In genomic region chr10:15860692-15861201, GRCh38 we compare ENCODE assay signal across 8 cellular contexts. TPM values are rescaled to one million over a fixed set of nuclear protein-coding genes. Genes with fewer than 3 reads are reported as not detected.
DNase-seq lines count a peak whose midpoint lies in the region; ATAC-seq and TF ChIP-seq lines count a peak whose summit lies in the region.

No MANE protein-coding gene starts in this region.

- DNase-seq in activated T-cell treated with anti-CD3 and anti-CD28 coated beads, Interleukin-2, amount 50 U/mL, for 4 hours = no peak
- no peak for DNase-seq in activated T-cell treated with anti-CD3 and anti-CD28 coated beads, Interleukin-2, amount 50 U/mL, for 48 hours
- DNase-seq in astrocyte of the cerebellum (ENCODE audit: low read depth) = no peak
- no peak for DNase-seq in lower leg skin (ENCODE audit: low spot score in 2 of 2)
- no peak for DNase-seq in transverse colon
- DNase-seq in SKM-1 (lab: John Stamatoyannopoulos, UW; ENCODE audit: unreplicated experiment) = no peak
- DNase-seq in NK-92 (lab: John Stamatoyannopoulos, UW; ENCODE audit: unreplicated experiment) = no peak

- H3K27me3 ChIP-seq in transverse colon = peaks cover 38% of the 10 kb centered on the region

- no peaks in the 10 kb centered on the region for H3K36me3 ChIP-seq in transverse colon

- H3K4me3 ChIP-seq in astrocyte of the cerebellum (ENCODE audit: low read depth, low read length) (peak overlapping the region; percentile 91), lower leg skin (ENCODE audit: low read depth, poor library complexity, severe bottlenecking) (peak overlapping the region; percentile 87), transverse colon (peak overlapping the region; percentile 73 to 92 (median 84))

- H3K4me3 Mint-ChIP-seq in activated T-cell treated with anti-CD3 and anti-CD28 coated beads, Interleukin-2, amount 50 U/mL, for 4 hours = peak overlapping the region; percentile 99

- no peaks in the 10 kb centered on the region for H3K9me3 ChIP-seq in transverse colon

- TF ChIP-seq EP300 in transverse colon (IDR thresholded peaks at IDR 0.05; ENCODE audit: low read depth) = no peak

- TF ChIP-seq POLR2A in lower leg skin (IDR thresholded peaks at IDR 0.05) = no peak
- TF ChIP-seq POLR2A in transverse colon (IDR thresholded peaks at IDR 0.05) = no peak

- no peaks in the 10 kb centered on the region for H3K9me3 Mint-ChIP-seq in activated T-cell treated with anti-CD3 and anti-CD28 coated beads, Interleukin-2, amount 50 U/mL, for 4 hours

- peak overlapping the region; percentile 82 to 87 (median 84) for H3K27ac ChIP-seq in transverse colon

- intact Hi-C loops in lower leg skin (cut with DNase I; ENCODE audit: low total_unique reads) (no loop called here), transverse colon (cut with DNase I; ENCODE audit: low total_unique reads) (no loop called here)

- WGBS in lower leg skin, 2 donors = 43 to 57% methylated on average over 8 of the region's 8 CpGs
- WGBS in transverse colon (ENCODE audit: low coverage in 1 of 2), 2 donors = 67% methylated on average over 8 of the region's 8 CpGs; no CpG with 5 or more reads in 1 of the 2 donors

- in situ Hi-C loops in astrocyte of the cerebellum (cut with HindIII; ENCODE audit: low sequenced_read_pairs) (no loop called here), transverse colon (cut with MboI; ENCODE audit: low pct_ligation_motif_present in 1 of 4, low pct_unique_long_range_greater_than_20kb in 1 of 4, low sequenced_read_pairs in 3 of 4) (no loop called here)

- H3K27me3 Mint-ChIP-seq in activated T-cell treated with anti-CD3 and anti-CD28 coated beads, Interleukin-2, amount 50 U/mL, for 4 hours (ENCODE audit: low read depth) = peaks cover 27% of the 10 kb centered on the region

- ATAC-seq in activated T-cell treated with anti-CD3 and anti-CD28 coated beads, Interleukin-2, amount 50 U/mL, for 4 hours = no peak
- no peak for ATAC-seq in HG03457 (IDR thresholded peaks at IDR 0.05; ENCODE audit: unreplicated experiment)

- TF ChIP-seq CTCF in astrocyte of the cerebellum (IDR thresholded peaks at IDR 0.05; ENCODE audit: low read depth, low read length, missing control alignments) (no peak), lower leg skin (IDR thresholded peaks at IDR 0.05) (no peak), transverse colon (IDR thresholded peaks at IDR 0.05) (no peak)

- peaks cover 6% of the 10 kb centered on the region for H3K36me3 Mint-ChIP-seq in activated T-cell treated with anti-CD3 and anti-CD28 coated beads, Interleukin-2, amount 50 U/mL, for 4 hours (ENCODE audit: insufficient read depth)

- H3K4me1 Mint-ChIP-seq in activated T-cell treated with anti-CD3 and anti-CD28 coated beads, Interleukin-2, amount 50 U/mL, for 4 hours (ENCODE audit: low read depth) = peaks cover 35% of the 10 kb centered on the region

- peaks cover 0 to 40% (median 29%) of the 10 kb centered on the region in 4 donors for H3K4me1 ChIP-seq in transverse colon

RNA-seq across cellular contexts. Expression of gene MINDY3, which starts 0.4 kb away (rescaled TPM):
- total RNA-seq in activated T-cell treated with anti-CD3 and anti-CD28 coated beads, Interleukin-2, amount 50 U/mL, for 4 hours = 10 to 100 TPM; 17.5 to 18.0 (median 17.6) TPM
- total RNA-seq in lower leg skin = 10 to 100 TPM; 14.6 to 23.5 (median 21.3) TPM
- 10 to 100 TPM in 3 of 4 donors, 1 to 10 TPM in 1; 4.2 to 45.3 (median 31.8) TPM for total RNA-seq in transverse colon
